1 cellular context compared by ENCODE assay signal in the genomic region with DNA sequence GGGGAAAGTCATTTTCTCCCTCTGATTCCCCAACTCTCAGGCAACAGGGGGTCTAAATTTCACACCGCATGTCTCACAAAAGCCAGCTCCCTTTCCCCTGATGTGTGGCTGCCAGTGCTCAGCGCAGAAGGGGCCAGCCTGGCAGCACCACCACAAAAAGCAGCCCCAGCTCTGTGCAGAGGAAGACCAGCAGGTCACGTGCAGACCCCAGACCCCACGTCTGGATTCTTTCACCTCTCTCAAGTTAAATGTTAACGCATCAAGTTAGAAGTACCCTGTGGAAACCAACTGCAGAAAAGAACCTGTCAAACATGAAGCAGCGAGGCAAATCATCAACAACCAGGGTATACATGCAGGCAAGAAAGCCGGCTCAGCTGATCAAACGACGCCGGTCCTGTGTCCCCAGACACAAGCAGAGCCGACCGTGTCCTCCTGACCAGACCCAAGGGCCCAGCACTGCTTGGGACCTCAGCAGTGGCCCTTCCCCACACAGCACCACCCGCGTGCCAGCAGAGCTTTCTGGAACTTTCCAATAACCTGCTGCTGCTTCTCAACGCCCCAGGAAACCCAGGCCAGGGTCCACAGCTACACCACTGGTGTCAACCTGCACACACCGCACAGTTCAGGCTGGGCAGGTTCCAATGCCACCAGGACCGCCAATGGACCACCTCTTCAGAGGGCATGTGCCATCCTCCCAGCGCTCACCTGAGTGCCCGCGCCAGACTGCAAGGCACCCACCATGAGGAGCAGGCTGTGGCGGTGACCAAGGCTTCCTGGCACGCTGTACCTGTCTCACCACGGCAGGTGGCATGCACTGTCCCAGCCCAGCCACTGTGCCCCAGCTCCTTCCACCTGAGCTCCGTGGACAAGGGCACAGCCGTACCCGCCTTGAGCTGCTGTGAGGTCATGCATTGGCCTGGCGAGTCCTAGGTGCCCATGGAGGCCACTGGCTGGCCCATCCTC.
A peak's percentile ranks its signal among the peaks of the same experiment; 100 is the strongest.
TF ChIP-seq lines count a peak whose summit lies in the region.

No MANE protein-coding gene starts in this region.

TF ChIP-seq in K562, 482 proteins besides CTCF, POLR2A, EP300 and RAD21 (continued from another document):
- peak; percentile 50 for TF ChIP-seq RBFOX2 (IDR thresholded peaks at IDR 0.05; ENCODE audit: low read depth, low read length)
- no peak for TF ChIP-seq THRAP3 (IDR thresholded peaks at IDR 0.05; ENCODE audit: borderline replicate concordance)
